ENCODE assay signal across 8 cellular contexts in the genomic region with DNA sequence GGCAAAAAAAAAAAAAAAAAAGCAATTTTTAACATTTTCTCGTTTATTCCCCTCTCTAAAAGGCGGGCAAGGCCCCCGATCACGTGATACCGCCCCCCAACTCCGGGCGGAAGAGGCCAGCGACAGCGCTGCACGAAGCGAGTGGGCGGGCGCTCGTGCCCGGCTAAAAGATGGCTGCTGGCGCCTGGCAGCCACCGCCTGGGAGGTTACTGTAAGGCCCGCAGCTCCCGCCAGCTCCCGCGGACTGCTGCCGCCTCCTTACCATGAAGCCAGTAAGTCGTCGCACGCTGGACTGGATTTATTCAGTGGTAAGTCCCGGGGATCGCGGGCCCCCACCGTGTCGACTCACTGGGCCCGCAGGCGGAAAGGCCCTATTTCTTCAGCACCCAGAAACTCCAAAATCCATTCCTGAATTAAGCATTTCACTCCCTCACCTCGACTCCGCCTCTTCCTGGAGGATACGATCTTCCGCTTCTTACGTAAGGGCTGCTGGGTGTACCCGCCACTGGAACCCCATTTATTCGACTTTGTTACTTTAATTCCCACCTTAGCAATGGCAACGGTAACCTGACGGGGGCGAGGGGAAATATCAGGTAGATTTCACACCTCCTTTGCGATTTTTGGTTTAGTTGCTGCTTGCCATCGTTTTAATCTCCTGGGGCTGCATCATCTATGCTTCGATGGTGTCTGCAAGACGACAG. TPM values are rescaled to one million over a fixed set of nuclear protein-coding genes. Genes with fewer than 3 reads are reported as not detected.
DNase-seq lines count a peak whose midpoint lies in the region; ATAC-seq and TF ChIP-seq lines count a peak whose summit lies in the region.

TSS of gene SMIM27 (plus strand) at position 156 of the 701 bp plus-strand sequence. CDS start at position 264, 108 bp downstream.
TSS of gene TOPORS (minus strand) at position 415 of the 701 bp plus-strand sequence. CDS start at position 265, 150 bp downstream.

- H3K9me3 Mint-ChIP-seq in CD4-positive, alpha-beta T cell = no peaks in the 10 kb centered on the region

- H3K27me3 ChIP-seq in CD4-positive, alpha-beta T cell (ENCODE audit: control insufficient read depth, insufficient read depth, low read length) = no peaks in the 10 kb centered on the region
- H3K27me3 ChIP-seq in right lobe of liver = no peaks in the 10 kb centered on the region

- POLR2A ChIA-PET in CD4-positive, alpha-beta T cell (lab: Charles Lee) = interaction anchor here (1.1 to 5.2 kb wide), 7 partner anchors 21 to 473 kb away, joined by 3 to 127 read pairs (median 23); partner anchors contain the start of genes ACO1, DNAJA1, NDUFB6 and RIGI

- H3K4me3 Mint-ChIP-seq in CD4-positive, alpha-beta T cell = peak within 1 kb of the TSS; percentile 95

- CTCF ChIA-PET in CD4-positive, alpha-beta T cell (lab: Charles Lee) = interaction anchor here (0.7 to 4.3 kb wide), 4 partner anchors 21 to 1498 kb away, joined by 3 to 45 read pairs (median 29); partner anchors contain the start of genes NDUFB6 and RIGI

- DNase-seq in CD4-positive, alpha-beta T cell = peak; percentile 76 to 90 (median 86)
- DNase-seq in NCI-H82 (lab: John Stamatoyannopoulos, UW) (peak; percentile 92), dermis blood vessel endothelial cell (peak; percentile 94), right lobe of liver (peak; percentile 92 to 94 (median 93))
- DNase-seq in activated CD4-positive, alpha-beta T cell treated with anti-CD3 and anti-CD28 coated beads, Interleukin-2, amount 50 U/mL, for 4 hours = peak; percentile 87 to 90
- DNase-seq in stimulated activated CD4-positive, alpha-beta T cell treated with anti-CD3 and anti-CD28 coated beads, Interleukin-4, amount 100 ng/mL, for 4 hours = peak; percentile 89 to 90

- peaks cover 45% of the 10 kb centered on the region for H3K36me3 Mint-ChIP-seq in CD4-positive, alpha-beta T cell (ENCODE audit: low read depth)

- H3K9me3 ChIP-seq in CD4-positive, alpha-beta T cell (ENCODE audit: control insufficient read depth, low read length) = no peaks in the 10 kb centered on the region
- H3K9me3 ChIP-seq in right lobe of liver = no peaks in the 10 kb centered on the region

- 0% methylated on average over 46 of the region's 46 CpGs for WGBS in right lobe of liver (ENCODE audit: insufficient coverage, low coverage, low lambda C conversion rate, missing lambda C conversion rate)

- peak; percentile 61 for ATAC-seq in CD4-positive, alpha-beta T cell (ENCODE audit: poor library complexity)
- peak; percentile 76 for ATAC-seq in GM19452 (IDR thresholded peaks at IDR 0.05; ENCODE audit: unreplicated experiment)
- peak; percentile 42 for ATAC-seq in HG03575 (IDR thresholded peaks at IDR 0.05; ENCODE audit: extremely low read depth, insufficient number of reproducible peaks, low FRiP score, unreplicated experiment)
- ATAC-seq in right lobe of liver = peak; percentile 92 to 93 (median 92)

- H3K27ac ChIP-seq in CD4-positive, alpha-beta T cell (ENCODE audit: low read depth, low read length) = peak within 1 kb of the TSS; percentile 96
- H3K27ac ChIP-seq in right lobe of liver = peak within 1 kb of the TSS; percentile 96 to 99 (median 98)

- intact Hi-C loops in CD4-positive, alpha-beta T cell (cut with DNase I, micrococcal nuclease) = loop anchor here (1.0 to 10.0 kb wide), 4 partner anchors 20 to 612 kb away; partner anchors contain the start of genes B4GALT1 (in 1 of the 2), DNAJA1 (in 1 of the 2) and RIGI (in 1 of the 2)
- intact Hi-C loops in right lobe of liver (cut with DNase I) = no loop called here

- no peaks in the 10 kb centered on the region for H3K36me3 ChIP-seq in right lobe of liver

- H3K4me3 ChIP-seq in right lobe of liver = peak within 1 kb of the TSS; percentile 81 to 89 (median 84)

- H3K27me3 Mint-ChIP-seq in CD4-positive, alpha-beta T cell = no peaks in the 10 kb centered on the region

- H3K27ac Mint-ChIP-seq in CD4-positive, alpha-beta T cell = peak within 1 kb of the TSS; percentile 99

- peaks cover 61% of the 10 kb centered on the region for H3K4me1 Mint-ChIP-seq in CD4-positive, alpha-beta T cell (ENCODE audit: low read depth)

- no peak for TF ChIP-seq CTCF in CD4-positive, alpha-beta T cell (IDR thresholded peaks at IDR 0.05)
- no peak for TF ChIP-seq CTCF in right lobe of liver (IDR thresholded peaks at IDR 0.05)

- peak; percentile 95 for TF ChIP-seq POLR2A in right lobe of liver (IDR thresholded peaks at IDR 0.05)

- H3K4me1 ChIP-seq in right lobe of liver = peaks cover 0 to 13% (median 6%) of the 10 kb centered on the region in 4 donors

RNA-seq across cellular contexts. Expression of gene SMIM27, which starts in this region (rescaled TPM):
- 10 to 100 TPM; 12.7 to 16.8 TPM for total RNA-seq in CD4-positive, alpha-beta T cell
- total RNA-seq in dermis blood vessel endothelial cell = 1.3 and 2.6 TPM in 2 replicates
- 1 to 10 TPM in 5 of 6 experiments, under 1 TPM in 1; 0.49 to 7.4 (median 2.9) TPM for total RNA-seq in right lobe of liver

RNA-seq across cellular contexts. Expression of gene TOPORS, which starts in this region (rescaled TPM):
- 10 to 100 TPM; 40.8 to 41.8 TPM for total RNA-seq in CD4-positive, alpha-beta T cell
- total RNA-seq in dermis blood vessel endothelial cell (39.6 and 53.3 TPM in 2 replicates), right lobe of liver (1 to 10 TPM; 6.0 to 9.6 (median 7.9) TPM)

Comparison
In these comparisons a context has a peak if more than half of its experiments do, and no peak if none do; other contexts are left out.
1. Peak in every context shown above with its lines: DNase-seq, ATAC-seq, H3K4me3 ChIP-seq and H3K27ac ChIP-seq.
2. ATAC-seq: peak in every context shown above with its lines; median percentile 92 in right lobe of liver; 76 in GM19452; 61 in CD4-positive, alpha-beta T cell; 42 in HG03575.
3. intact Hi-C loops: an anchor here in CD4-positive, alpha-beta T cell (1.0 to 10.0 kb wide); none called in right lobe of liver.